9 cellular contexts compared by ENCODE assay signal in genomic region chr17:17269926-17270773, GRCh38. TPM values are rescaled to one million over a fixed set of nuclear protein-coding genes. Genes with fewer than 3 reads are reported as not detected.
DNase-seq lines count a peak whose midpoint lies in the region; ATAC-seq and TF ChIP-seq lines count a peak whose summit lies in the region.
"Had no signal": no experiment of that assay in that cellular context is flagged by ENCODE, and none has a peak within 500 bp of the region (broad histone marks: within the 10 kb centered on the region; RNA-seq: fewer than 3 reads in every experiment).

No MANE protein-coding gene starts in this region.

- H3K79me2 ChIP-seq in OCI-LY3 (ENCODE audit: low read length), result peaks cover 5% of the 10 kb centered on the region; the same call in 1 of the 2 replicates
- H3K79me2 ChIP-seq in mammary epithelial cell (ENCODE audit: insufficient read depth, low read length), result peaks cover 45% of the 10 kb centered on the region

- H3K4me1 ChIP-seq in OCI-LY3 (ENCODE audit: low read length) (no peaks in the 10 kb centered on the region), mammary epithelial cell (ENCODE audit: insufficient read depth, low read length) (no peaks in the 10 kb centered on the region)

- ATAC-seq in HG02759 (IDR thresholded peaks at IDR 0.05; ENCODE audit: unreplicated experiment) (no peak), GM19035 (IDR thresholded peaks at IDR 0.05; ENCODE audit: unreplicated experiment) (no peak)

- no peaks in the 10 kb centered on the region for H3K27me3 ChIP-seq in OCI-LY3 (ENCODE audit: low read depth, low read length)
- H3K27me3 ChIP-seq in mammary epithelial cell (ENCODE audit: insufficient read depth, low read length), result no peaks in the 10 kb centered on the region

- no peak overlapping the region for H2AFZ ChIP-seq in OCI-LY3 (ENCODE audit: low read depth, low read length)
- H2AFZ ChIP-seq in mammary epithelial cell (ENCODE audit: low read depth, low read length), result no peak overlapping the region

- DNase-seq in DMS53 (lab: John Stamatoyannopoulos, UW), result peak; percentile 44
- DNase-seq in DMS53 treated with DMSO at 0.1 percent for 48 hours (lab: John Stamatoyannopoulos, UW; ENCODE audit: unreplicated experiment), result no peak
- no peak for DNase-seq in mammary epithelial cell
- DNase-seq in renal cortical epithelial cell (ENCODE audit: low read depth), result peak; percentile 11
- DNase-seq in activated CD4-positive, CD25-positive, alpha-beta regulatory T cell (lab: John Stamatoyannopoulos, UW), result no peak
- DNase-seq: 8988T had no signal

- dilution Hi-C loops in mammary epithelial cell (cut with HindIII; ENCODE audit: low sequenced_read_pairs), result loop anchor here (5.0 kb wide), 2 partner anchors 48 to 82 kb away; no protein-coding TSS in a partner anchor

- H3K9me3 ChIP-seq in OCI-LY3 (ENCODE audit: insufficient read depth, low read length) (no peaks in the 10 kb centered on the region), mammary epithelial cell (replicated peaks; ENCODE audit: insufficient read depth, low read length) (no peaks in the 10 kb centered on the region)

- peak; percentile 26; the same call in 1 of the 2 replicates for TF ChIP-seq CTCF in OCI-LY3 (IDR thresholded peaks at IDR 0.05; ENCODE audit: low read depth, low read length)
- TF ChIP-seq CTCF in mammary epithelial cell (conservative IDR thresholded peaks at IDR 0.05 in 1 of 2, IDR thresholded peaks at IDR 0.05 in 1 of 2; ENCODE audit: extremely low read depth in 1 of 2, insufficient read depth in 1 of 2, low read depth in 1 of 2, low read length in 2 of 2), result peak; percentile 17 to 37

- H4K20me1 ChIP-seq in OCI-LY3 (ENCODE audit: insufficient read depth, low read length) (no peaks in the 10 kb centered on the region), mammary epithelial cell (ENCODE audit: insufficient read depth, low read length) (no peaks in the 10 kb centered on the region)

- in situ Hi-C loops in mammary epithelial cell (cut with MboI; ENCODE audit: low sequenced_read_pairs in 2 of 2), result no loop called here

- CTCF ChIA-PET in mammary epithelial cell (lab: Charles Lee; ENCODE audit: low non-redundant PET), result interaction anchor here (0.7 kb wide), 1 partner anchor 819 kb away, joined by 6 read pairs; no protein-coding TSS in a partner anchor

- no peak overlapping the region for H3K4me3 ChIP-seq in OCI-LY3 (ENCODE audit: low read length)
- no peak overlapping the region for H3K4me3 ChIP-seq in mammary epithelial cell (replicated peaks in 1 of 3; ENCODE audit: insufficient read depth in 1 of 3, low read depth in 2 of 3, low read length in 3 of 3)

- intact Hi-C loops in mammary epithelial cell (cut with micrococcal nuclease), result loop anchor here (1.0 kb wide), 1 partner anchor 43 kb away; no protein-coding TSS in a partner anchor

- peaks cover 19% of the 10 kb centered on the region for H3K36me3 ChIP-seq in OCI-LY3 (replicated peaks; ENCODE audit: low read depth, low read length)
- H3K36me3 ChIP-seq in mammary epithelial cell (ENCODE audit: insufficient read depth, low read length), result peaks cover 38% of the 10 kb centered on the region

- 91% methylated on average over 8 of the region's 9 CpGs for WGBS in mammary epithelial cell (ENCODE audit: low coverage, missing lambda C conversion rate)

- H3K4me2 ChIP-seq in OCI-LY3 (ENCODE audit: low read length) (no peak overlapping the region), mammary epithelial cell (ENCODE audit: insufficient read depth, low read depth, low read length) (no peak overlapping the region)

- BruUV-seq in mammary epithelial cell (replicated peaks; lab: Mats Ljungman, UMichigan), result no TSS peak

- H3K9ac ChIP-seq in OCI-LY3 (ENCODE audit: low read length) (no peak overlapping the region), mammary epithelial cell (ENCODE audit: insufficient read depth, low read length) (no peak overlapping the region)

- H3K27ac ChIP-seq in OCI-LY3 (ENCODE audit: low read length), result no peak overlapping the region
- H3K27ac ChIP-seq in mammary epithelial cell (ENCODE audit: insufficient read depth, low read depth, low read length), result no peak overlapping the region

RNA-seq across cellular contexts. Expression of gene COPS3, which starts 10.9 kb away (rescaled TPM):
- total RNA-seq in mammary epithelial cell (10 to 100 TPM; 69.5 to 74.2 TPM), renal cortical epithelial cell (63.6 and 105 TPM in 2 replicates)
- 94.0 TPM for polyA plus RNA-seq in mammary epithelial cell
- polyA minus RNA-seq in mammary epithelial cell, result 69.4 TPM

RNA-seq across cellular contexts. Expression of gene NT5M, which starts 33.0 kb away (rescaled TPM):
- 1 to 10 TPM; 3.2 to 3.8 TPM for total RNA-seq in mammary epithelial cell
- 1.3 TPM for polyA plus RNA-seq in mammary epithelial cell
- not detected for polyA minus RNA-seq in mammary epithelial cell
- 0.94 TPM in 1 of 2 replicates, not detected in the other for total RNA-seq in renal cortical epithelial cell

RNA-seq across cellular contexts. Expression of gene FLCN, which starts 33.2 kb away (rescaled TPM):
- total RNA-seq in mammary epithelial cell, result 10 to 100 TPM; 41.7 to 59.0 TPM
- 10.5 TPM for polyA plus RNA-seq in mammary epithelial cell
- polyA minus RNA-seq in mammary epithelial cell, result 58.9 TPM
- 37.7 and 40.7 TPM in 2 replicates for total RNA-seq in renal cortical epithelial cell

Comparison
In these comparisons a context has a peak if more than half of its experiments do, and no peak if none do; other contexts are left out.
1. DNase-seq: peak in DMS53 (single experiment) and renal cortical epithelial cell (single experiment); none in DMS53 treated with DMSO at 0.1 percent for 48 hours (single experiment), mammary epithelial cell (single experiment) and activated CD4-positive, CD25-positive, alpha-beta regulatory T cell (0 of 4).